Comparison of ENCODE assay signal across 14 cellular contexts in the genomic region with DNA sequence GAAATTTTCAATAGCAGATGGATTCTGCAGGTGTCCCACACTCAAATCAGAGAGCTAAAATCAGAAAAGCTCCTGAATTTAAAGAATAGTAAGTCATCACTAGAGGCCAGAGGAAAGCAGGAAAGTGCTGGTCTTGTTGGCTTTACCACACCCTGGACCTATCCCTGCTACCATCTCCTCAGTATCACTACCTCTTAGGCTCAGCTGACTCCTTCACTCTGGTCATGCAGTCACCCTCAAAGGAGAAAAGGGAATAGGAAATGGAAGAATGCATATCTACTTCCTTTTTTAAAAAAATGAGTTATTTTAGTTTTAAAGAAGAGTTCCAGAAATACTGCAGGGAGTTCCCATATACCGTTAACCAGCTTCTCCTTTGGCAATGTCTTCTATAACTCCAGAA.
"Had no signal": no experiment of that assay in that cellular context is flagged by ENCODE, and none has a peak within 500 bp of the region (broad histone marks: within the 10 kb centered on the region; RNA-seq: fewer than 3 reads in every experiment).

No MANE protein-coding gene starts in this region.

- DNase-seq: activated CD4-positive, alpha-beta T cell treated with anti-CD3 and anti-CD28 coated beads for 1 hour; activated effector memory CD4-positive, alpha-beta T cell treated with anti-CD3 and anti-CD28 coated beads, Interleukin-2, amount 50 U/mL, for 16 hours; activated naive CD4-positive, alpha-beta T cell treated with anti-CD3 and anti-CD28 coated beads, Interleukin-2, amount 50 U/mL, for 16 hours; activated T-cell treated with anti-CD3 and anti-CD28 coated beads, Interleukin-2, amount 50 U/mL, for 72 hours; colonic mucosa; foreskin keratinocyte; hippocampal formation; mammary epithelial cell; occipital lobe; stimulated activated CD4-positive, alpha-beta T cell treated with anti-CD3 and anti-CD28 coated beads, Interleukin-15, amount 100 ng/mL, for 24 hours; stimulated activated CD4-positive, alpha-beta T cell treated with anti-CD3 and anti-CD28 coated beads, Interleukin-4, amount 100 ng/mL, for 1 hour; stomach; trophoblast cell; WERI-Rb-1 had no signal
